8 cellular contexts compared by ENCODE assay signal in the genomic region with DNA sequence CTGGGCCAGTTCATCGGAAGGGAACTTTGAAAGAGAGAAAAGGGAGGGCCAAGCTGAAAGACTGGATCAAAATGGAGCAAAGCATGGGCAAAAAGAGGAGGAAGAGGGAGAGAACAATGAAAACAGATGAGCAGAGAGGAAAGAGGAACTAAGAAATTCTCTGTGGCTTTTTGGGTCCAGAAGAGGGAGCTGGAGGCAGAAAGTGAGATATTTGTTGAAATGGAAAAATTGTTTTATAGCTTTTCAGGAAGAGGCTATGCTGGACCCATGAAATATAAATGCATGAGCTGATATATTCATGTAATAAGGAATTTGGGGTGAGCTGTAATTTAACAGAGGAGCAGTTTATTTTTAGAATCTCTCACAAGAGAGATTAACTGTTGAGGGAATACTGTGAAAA.
A peak's percentile ranks its signal among the peaks of the same experiment; 100 is the strongest.
DNase-seq lines count a peak whose midpoint lies in the region; ATAC-seq and TF ChIP-seq lines count a peak whose summit lies in the region.

No MANE protein-coding gene starts in this region.

- DNase-seq in GM12865 (ENCODE audit: low read depth) = peak; percentile 20
- no peak for DNase-seq in epithelial cell of proximal tubule (ENCODE audit: low read depth)
- DNase-seq in NCI-H82 (lab: John Stamatoyannopoulos, UW) = no peak
- DNase-seq in activated CD8-positive, alpha-beta memory T cell treated with anti-CD3 and anti-CD28 coated beads for 24 hours = no peak
- DNase-seq in GF-D8 (lab: John Stamatoyannopoulos, UW) = no peak
- no peak for DNase-seq in NCI-H2107 treated with DMSO at 0.1 percent for 48 hours (lab: John Stamatoyannopoulos, UW; ENCODE audit: unreplicated experiment)

- TF ChIP-seq CTCF in GM12865 (IDR thresholded peaks at IDR 0.05; ENCODE audit: insufficient read depth, low read depth, low read length, missing control alignments) = no peak
- TF ChIP-seq CTCF in epithelial cell of proximal tubule (conservative IDR thresholded peaks at IDR 0.05; ENCODE audit: low read depth, low read length) = peak; percentile 14

- ATAC-seq in GM21423 (IDR thresholded peaks at IDR 0.05; ENCODE audit: unreplicated experiment) (peak; percentile 77), HG03378 (IDR thresholded peaks at IDR 0.05; ENCODE audit: unreplicated experiment) (peak; percentile 82)

- H3K4me3 ChIP-seq in GM12865 (ENCODE audit: low read depth, low read length) (no peak overlapping the region), epithelial cell of proximal tubule (ENCODE audit: low read depth, low read length) (no peak overlapping the region)
